Comparison of ENCODE assay signal across 8 cellular contexts in genomic region chr20:19934792-19935491, GRCh38.
DNase-seq lines count a peak whose midpoint lies in the region; ATAC-seq, FAIRE-seq and TF ChIP-seq lines count a peak whose summit lies in the region.
"Had no signal": no experiment of that assay in that cellular context is flagged by ENCODE, and none has a peak within 500 bp of the region (broad histone marks: within the 10 kb centered on the region; RNA-seq: fewer than 3 reads in every experiment).

No MANE protein-coding gene starts in this region.

- H3K4me1 Mint-ChIP-seq in stimulated activated memory B cell treated with anti-CD40 and anti-IgM and Interleukin-4, amounts not matched to agents 10 μg/mL and 1 μg/mL and 100 μg/mL, for 72 hours = peaks cover 51% of the 10 kb centered on the region

- no peaks in the 10 kb centered on the region for H3K36me3 Mint-ChIP-seq in stimulated activated memory B cell treated with anti-CD40 and anti-IgM and Interleukin-4, amounts not matched to agents 10 μg/mL and 1 μg/mL and 100 μg/mL, for 72 hours

- no peaks in the 10 kb centered on the region for H3K27me3 ChIP-seq in right atrium auricular region

- peaks cover 0 to 69% of the 10 kb centered on the region in 2 donors for H3K4me1 ChIP-seq in right atrium auricular region

- no peaks in the 10 kb centered on the region for H3K9me3 ChIP-seq in right atrium auricular region

- H3K36me3 ChIP-seq in right atrium auricular region = peaks cover 12% of the 10 kb centered on the region

- ATAC-seq in stimulated activated memory B cell treated with anti-CD40 and anti-IgM and Interleukin-4, amounts not matched to agents 10 μg/mL and 1 μg/mL and 100 μg/mL, for 72 hours = peak; percentile 73
- ATAC-seq in GM21786 (IDR thresholded peaks at IDR 0.05; ENCODE audit: unreplicated experiment) = no peak

- no peaks in the 10 kb centered on the region for H3K27me3 Mint-ChIP-seq in stimulated activated memory B cell treated with anti-CD40 and anti-IgM and Interleukin-4, amounts not matched to agents 10 μg/mL and 1 μg/mL and 100 μg/mL, for 72 hours

- FAIRE-seq in GM12892 (lab: Jason Lieb, UNC) = no peak

- no peak for TF ChIP-seq POLR2A in GM12892 (IDR thresholded peaks at IDR 0.05; ENCODE audit: low read depth, low read length)

- peak; percentile 40 for DNase-seq in LNCaP clone FGC (ENCODE audit: low read depth)
- DNase-seq in SIG-M5 treated with dmso at 0.1 percent for 504 hours (lab: John Stamatoyannopoulos, UW; ENCODE audit: unreplicated experiment) = peak; percentile 95
- peak; percentile 88 for DNase-seq in right atrium auricular region (ENCODE audit: low spot score)
- no peak for DNase-seq in GM12892 (ENCODE audit: insufficient read length)
- no peak for DNase-seq in activated CD4-positive, alpha-beta T cell treated with anti-CD3 and anti-CD28 coated beads, Interleukin-2, amount 50 U/mL, for 4 hours

- H3K9me3 Mint-ChIP-seq in stimulated activated memory B cell treated with anti-CD40 and anti-IgM and Interleukin-4, amounts not matched to agents 10 μg/mL and 1 μg/mL and 100 μg/mL, for 72 hours = no peaks in the 10 kb centered on the region

- TF ChIP-seq CTCF in LNCaP clone FGC (IDR thresholded peaks at IDR 0.05; ENCODE audit: control insufficient read depth, extremely low read depth, insufficient read depth) (no peak), right atrium auricular region (IDR thresholded peaks at IDR 0.05) (no peak)

- H3K4me3 ChIP-seq in LNCaP clone FGC (ENCODE audit: low read depth, low read length) (no peak overlapping the region), right atrium auricular region (peak overlapping the region in 1 of 2 donors; percentile 23)

- peak overlapping the region; percentile 61 for H3K4me3 Mint-ChIP-seq in stimulated activated memory B cell treated with anti-CD40 and anti-IgM and Interleukin-4, amounts not matched to agents 10 μg/mL and 1 μg/mL and 100 μg/mL, for 72 hours

- H3K27ac ChIP-seq in right atrium auricular region = peak overlapping the region; percentile 62 to 68
- H3K27ac ChIP-seq: KMS-11 had no signal

- peak overlapping the region; percentile 56 for H3K27ac Mint-ChIP-seq in stimulated activated memory B cell treated with anti-CD40 and anti-IgM and Interleukin-4, amounts not matched to agents 10 μg/mL and 1 μg/mL and 100 μg/mL, for 72 hours

Comparison
In these comparisons a context has a peak if more than half of its experiments do, and no peak if none do; other contexts are left out.
1. DNase-seq: peak in LNCaP clone FGC (single experiment), SIG-M5 treated with dmso at 0.1 percent for 504 hours (single experiment) and right atrium auricular region (single experiment); none in GM12892 (single experiment) and activated CD4-positive, alpha-beta T cell treated with anti-CD3 and anti-CD28 coated beads, Interleukin-2, amount 50 U/mL, for 4 hours (0 of 2).